8 cellular contexts compared by ENCODE assay signal in genomic region chr2:165067958-165068612, GRCh38.
DNase-seq lines count a peak whose midpoint lies in the region; ATAC-seq and TF ChIP-seq lines count a peak whose summit lies in the region.

No MANE protein-coding gene starts in this region.

- peak overlapping the region; percentile 92 for H2AFZ ChIP-seq in SK-N-SH (ENCODE audit: low read depth)

- POLR2A ChIA-PET in SK-N-SH (lab: Yijun Ruan, JAX): interaction anchor here (1.0 kb wide), 1 partner anchor 50 kb away, joined by 4 read pairs; no protein-coding TSS in a partner anchor

- H3K79me2 ChIP-seq in SK-N-SH (ENCODE audit: insufficient read depth): no peaks in the 10 kb centered on the region

- TF ChIP-seq EP300 in SK-N-SH (IDR thresholded peaks at IDR 0.05; ENCODE audit: borderline replicate concordance in 1 of 2, low read depth in 1 of 2, low read length in 1 of 2): no peak

- TF ChIP-seq RAD21 in SK-N-SH (IDR thresholded peaks at IDR 0.05; ENCODE audit: low read length): 0 out of 2 replicates have a peak, but pooled peaks have one; percentile 11

- 0 out of 2 replicates have a peak overlapping the region, but pooled peaks have one; percentile 9 for H3K4me3 ChIP-seq in LNCaP clone FGC (ENCODE audit: low read depth, low read length)
- peak overlapping the region; percentile 28 to 44 for H3K4me3 ChIP-seq in SK-N-SH (ENCODE audit: low read depth in 2 of 2, low read length in 1 of 2)
- peak overlapping the region; percentile 42 for H3K4me3 ChIP-seq in left ventricle myocardium inferior
- H3K4me3 ChIP-seq in skeletal muscle satellite cell (ENCODE audit: low read length): peak overlapping the region; percentile 46

- TF ChIP-seq CTCF in 22Rv1 (IDR thresholded peaks at IDR 0.05): no peak
- no peak for TF ChIP-seq CTCF in LNCaP clone FGC (IDR thresholded peaks at IDR 0.05; ENCODE audit: control insufficient read depth, extremely low read depth, insufficient read depth)
- TF ChIP-seq CTCF in SK-N-SH (IDR thresholded peaks at IDR 0.05): no peak
- no peak for TF ChIP-seq CTCF in left ventricle myocardium inferior (IDR thresholded peaks at IDR 0.05; ENCODE audit: borderline replicate concordance)

- H3F3A ChIP-seq in SK-N-SH (replicated peaks; ENCODE audit: insufficient read depth): peaks cover 2% of the 10 kb centered on the region

- H4K20me1 ChIP-seq in SK-N-SH (ENCODE audit: insufficient read depth): no peaks in the 10 kb centered on the region

- DNase-seq in LNCaP clone FGC (ENCODE audit: low read depth): peak; percentile 21
- peak; percentile 79 for DNase-seq in SK-N-SH
- DNase-seq in left ventricle myocardium inferior: peak; percentile 40
- no peak for DNase-seq in NOMO-1 (lab: John Stamatoyannopoulos, UW; ENCODE audit: unreplicated experiment in 2 of 2)
- no peak for DNase-seq in germinal center (ENCODE audit: low spot score)

- H3K36me3 ChIP-seq in SK-N-SH (replicated peaks in 1 of 2; ENCODE audit: control insufficient read depth in 1 of 2, insufficient read depth in 2 of 2, low read length in 1 of 2): no peaks in the 10 kb centered on the region
- H3K36me3 ChIP-seq in left ventricle myocardium inferior: no peaks in the 10 kb centered on the region
- no peaks in the 10 kb centered on the region for H3K36me3 ChIP-seq in skeletal muscle satellite cell (ENCODE audit: insufficient read depth, low read length)

- H3K9me3 ChIP-seq in SK-N-SH (no peaks in the 10 kb centered on the region; the same call in 1 of the 2 replicates), left ventricle myocardium inferior (replicated peaks) (no peaks in the 10 kb centered on the region), skeletal muscle satellite cell (replicated peaks; ENCODE audit: low read length) (no peaks in the 10 kb centered on the region)

- no peak for ATAC-seq in GM19023 (IDR thresholded peaks at IDR 0.05; ENCODE audit: unreplicated experiment)

- intact Hi-C loops in left ventricle myocardium inferior (cut with micrococcal nuclease): no loop called here

- H3K9ac ChIP-seq in SK-N-SH (peak overlapping the region; percentile 10; the same call in 1 of the 2 replicates), skeletal muscle satellite cell (ENCODE audit: low read depth, low read length) (peak overlapping the region; percentile 7)

- H3K27me3 ChIP-seq in SK-N-SH (ENCODE audit: insufficient read depth): no peaks in the 10 kb centered on the region
- no peaks in the 10 kb centered on the region for H3K27me3 ChIP-seq in left ventricle myocardium inferior (ENCODE audit: low read depth)
- no peaks in the 10 kb centered on the region for H3K27me3 ChIP-seq in skeletal muscle satellite cell (ENCODE audit: control insufficient read depth, insufficient read depth, low read length)

- peak overlapping the region; percentile 71 for H3K4me2 ChIP-seq in SK-N-SH
- H3K4me2 ChIP-seq in skeletal muscle satellite cell (ENCODE audit: low read length): peak overlapping the region; percentile 74

- no peaks in the 10 kb centered on the region for H3K9me2 ChIP-seq in SK-N-SH

- H3K4me1 ChIP-seq in SK-N-SH (ENCODE audit: control insufficient read depth in 1 of 2, insufficient read depth in 2 of 2, low read depth in 1 of 2, low read length in 1 of 2) (peaks cover 0 to 25% of the 10 kb centered on the region in 2 experiments; a peak in 2 of 4 replicates), left ventricle myocardium inferior (peaks cover 10% of the 10 kb centered on the region), skeletal muscle satellite cell (ENCODE audit: control insufficient read depth, insufficient read depth, low read length) (peaks cover 9% of the 10 kb centered on the region)

- H3K27ac ChIP-seq in 22Rv1: peak overlapping the region; percentile 43; the same call in 1 of the 2 replicates
- peak overlapping the region; percentile 26 to 92; a peak in 3 of 4 replicates for H3K27ac ChIP-seq in SK-N-SH (ENCODE audit: low read depth in 2 of 2, low read length in 1 of 2)
- no peak overlapping the region for H3K27ac ChIP-seq in left ventricle myocardium inferior (replicated peaks)

- CTCF ChIA-PET in SK-N-SH (lab: Yijun Ruan, JAX): interaction anchor here (0.8 to 5.1 kb wide), 8 partner anchors 39 to 171 kb away, joined by 3 to 39 read pairs (median 3); partner anchors contain the start of genes SCN2A and SCN3A

- WGBS in SK-N-SH (ENCODE audit: low lambda C conversion rate): 4% methylated on average over 12 of the region's 12 CpGs

TF ChIP-seq in SK-N-SH, 30 proteins besides CTCF, POLR2A, EP300 and RAD21:
- TF ChIP-seq MXI1 (IDR thresholded peaks at IDR 0.05; ENCODE audit: low read depth, low read length) (no peak; the same call in 1 of the 2 replicates), TAF1 (IDR thresholded peaks at IDR 0.05; ENCODE audit: borderline replicate concordance, low read depth, low read length) (0 out of 2 replicates have a peak, but pooled peaks have one; percentile 30), GATA2 (CRISPR knock-in tag; IDR thresholded peaks at IDR 0.05) (no peak), EZH2phosphoT487 (IDR thresholded peaks at IDR 0.05; ENCODE audit: borderline replicate concordance, low read depth) (no peak), FOXJ3 (CRISPR knock-in tag; IDR thresholded peaks at IDR 0.05) (no peak), ZBTB33 (IDR thresholded peaks at IDR 0.05; ENCODE audit: borderline replicate concordance, low read depth) (no peak), RFX5 (IDR thresholded peaks at IDR 0.05; ENCODE audit: low read length) (no peak), SIN3A (IDR thresholded peaks at IDR 0.05; ENCODE audit: borderline replicate concordance, low read depth, low read length) (no peak)

Comparison
In these comparisons a context has a peak if more than half of its experiments do, and no peak if none do; other contexts are left out.
1. DNase-seq: peak in LNCaP clone FGC (single experiment), SK-N-SH (single experiment) and left ventricle myocardium inferior (single experiment); none in NOMO-1 (0 of 2) and germinal center (single experiment).
2. Peak in every context shown above with its lines, with median percentiles within 50 percentile points of each other: H3K4me3 ChIP-seq.